In the genomic region with DNA sequence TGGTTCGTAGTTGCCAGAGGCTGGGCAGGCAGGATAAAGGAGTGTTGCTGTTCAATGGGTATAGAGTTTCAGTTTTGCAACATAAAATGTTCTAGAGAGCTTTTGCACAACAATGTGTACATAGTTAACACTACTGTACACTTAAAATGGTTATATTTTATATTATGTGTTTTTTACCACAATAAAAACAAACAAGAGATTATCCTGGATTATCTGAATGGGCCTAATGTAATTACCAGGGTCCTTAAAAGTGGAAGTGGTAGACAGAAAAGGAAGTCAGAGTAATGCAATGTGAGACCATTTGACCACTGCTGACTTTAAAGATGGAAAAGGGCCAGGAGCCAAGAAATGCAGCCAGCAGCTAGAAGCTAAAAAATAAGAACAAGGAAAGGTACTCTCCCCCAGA, we compare ENCODE assay signal across 17 cellular contexts.
DNase-seq lines count a peak whose midpoint lies in the region; TF ChIP-seq lines count a peak whose summit lies in the region.
"Had no signal": no experiment of that assay in that cellular context is flagged by ENCODE, and none has a peak within 500 bp of the region (broad histone marks: within the 10 kb centered on the region; RNA-seq: fewer than 3 reads in every experiment).

No MANE protein-coding gene starts in this region.

- H3K4me3 ChIP-seq in NB4 (ENCODE audit: low read depth, low read length), result no peak overlapping the region
- no peak overlapping the region for H3K4me3 ChIP-seq in adipocyte (ENCODE audit: low read length)
- no peak overlapping the region for H3K4me3 ChIP-seq in parathyroid adenoma (ENCODE audit: low read depth, low read length)
- H3K4me3 ChIP-seq in Caco-2 (ENCODE audit: low read depth, low read length), result no peak overlapping the region
- H3K4me3 ChIP-seq: testis had no signal

- DNase-seq in H4 (ENCODE audit: low spot score), result peak; percentile 62
- DNase-seq in NB4 (ENCODE audit: low read depth), result peak; percentile 68
- DNase-seq in adipocyte (ENCODE audit: low read depth), result peak; percentile 50
- no peak for DNase-seq in DMS 273 treated with DMSO at 0.1 percent for 48 hours (lab: John Stamatoyannopoulos, UW)
- DNase-seq in Caco-2, result no peak
- no peak for DNase-seq in D341Med (ENCODE audit: low spot score)
- no peak for DNase-seq in NCI-H2227 (lab: John Stamatoyannopoulos, UW; ENCODE audit: unreplicated experiment)
- DNase-seq: activated B cell treated with CpG ODN at 0.5 μM for 24 hours; activated CD8-positive, alpha-beta memory T cell treated with anti-CD3 and anti-CD28 coated beads, Interleukin-2, amount 50 U/mL, for 48 hours; CD8-positive, alpha-beta T cell; erythroblast; GOT3; MM.1S; NCI-H69; testis had no signal

- H3K36me3 ChIP-seq in adipocyte (ENCODE audit: control insufficient read depth, insufficient read depth, low read length, severe bottlenecking) (peaks cover 7% of the 10 kb centered on the region), parathyroid adenoma (ENCODE audit: control insufficient read depth, insufficient read depth, low read length) (no peaks in the 10 kb centered on the region), Caco-2 (ENCODE audit: control insufficient read depth, insufficient read depth, low read length) (no peaks in the 10 kb centered on the region)

- no peak overlapping the region for H2AFZ ChIP-seq in parathyroid adenoma

- H3K9me3 ChIP-seq in adipocyte (ENCODE audit: control insufficient read depth, low read length) (no peaks in the 10 kb centered on the region), parathyroid adenoma (ENCODE audit: control insufficient read depth, low read length) (no peaks in the 10 kb centered on the region), Caco-2 (no peaks in the 10 kb centered on the region)
- H3K9me3 ChIP-seq: testis had no signal

- H3K27ac Mint-ChIP-seq in Caco-2 (ENCODE audit: unreplicated experiment), result no peak overlapping the region
- H3K27ac Mint-ChIP-seq: activated B cell treated with CpG ODN at 0.5 μM for 24 hours; activated naive CD8-positive, alpha-beta T cell; CD8-positive, alpha-beta T cell had no signal

- no peaks in the 10 kb centered on the region for H3K27me3 Mint-ChIP-seq in Caco-2 (ENCODE audit: insufficient read depth, unreplicated experiment)
- H3K27me3 Mint-ChIP-seq: activated B cell treated with CpG ODN at 0.5 μM for 24 hours; activated naive CD8-positive, alpha-beta T cell had no signal

- H3K4me1 ChIP-seq in adipocyte (ENCODE audit: control insufficient read depth, insufficient read depth, low read length), result peaks cover 4% of the 10 kb centered on the region
- peaks cover 36% of the 10 kb centered on the region for H3K4me1 ChIP-seq in parathyroid adenoma
- 0 out of 2 replicates have a peak, but pooled peaks cover 3% of the 10 kb centered on the region for H3K4me1 ChIP-seq in Caco-2
- H3K4me1 ChIP-seq: testis had no signal

- no peak for TF ChIP-seq CTCF in NB4 (IDR thresholded peaks at IDR 0.05; ENCODE audit: low read depth, low read length)
- no peak for TF ChIP-seq CTCF in parathyroid adenoma (IDR thresholded peaks at IDR 0.05)
- no peak for TF ChIP-seq CTCF in Caco-2 (IDR thresholded peaks at IDR 0.05; ENCODE audit: insufficient read depth in 1 of 2, low read depth in 1 of 2, low read length in 1 of 2, severe bottlenecking in 1 of 2, unreplicated experiment in 1 of 2)

- no peak overlapping the region for H3K4me3 Mint-ChIP-seq in Caco-2 (ENCODE audit: unreplicated experiment)
- H3K4me3 Mint-ChIP-seq: activated B cell treated with CpG ODN at 0.5 μM for 24 hours; activated naive CD8-positive, alpha-beta T cell; CD8-positive, alpha-beta T cell had no signal

- no peak for TF ChIP-seq POLR2A in NB4 (IDR thresholded peaks at IDR 0.05; ENCODE audit: extremely low read depth, insufficient read length)

- H3K27me3 ChIP-seq in adipocyte (replicated peaks; ENCODE audit: control insufficient read depth, insufficient read depth, low read length) (no peaks in the 10 kb centered on the region), parathyroid adenoma (ENCODE audit: control insufficient read depth, insufficient read depth, low read length) (no peaks in the 10 kb centered on the region), Caco-2 (replicated peaks; ENCODE audit: control insufficient read depth, insufficient read depth, low read length) (no peaks in the 10 kb centered on the region)
- H3K27me3 ChIP-seq: testis had no signal

- intact Hi-C loops in Caco-2 (cut with micrococcal nuclease; ENCODE audit: unreplicated experiment), result no loop called here

- no peaks in the 10 kb centered on the region for H3K36me3 Mint-ChIP-seq in Caco-2 (ENCODE audit: insufficient read depth, unreplicated experiment)

- CTCF ChIA-PET in Caco-2 (lab: Charles Lee), result no interaction called here

- H3K9me3 Mint-ChIP-seq in Caco-2 (ENCODE audit: unreplicated experiment), result no peaks in the 10 kb centered on the region
- H3K9me3 Mint-ChIP-seq: activated B cell treated with CpG ODN at 0.5 μM for 24 hours; CD8-positive, alpha-beta T cell had no signal

- POLR2A ChIA-PET in Caco-2 (lab: Charles Lee), result no interaction called here

- no peak overlapping the region for H3K4me2 ChIP-seq in parathyroid adenoma (ENCODE audit: low read length)

- peaks cover 19% of the 10 kb centered on the region for H3K79me2 ChIP-seq in parathyroid adenoma

- no peaks in the 10 kb centered on the region for H3K4me1 Mint-ChIP-seq in Caco-2 (ENCODE audit: low read depth, unreplicated experiment)

- BruUV-seq in Caco-2 (replicated peaks; lab: Mats Ljungman, UMichigan), result no TSS peak

- no peak overlapping the region for H3K9ac ChIP-seq in adipocyte (ENCODE audit: low read length)
- no peak overlapping the region for H3K9ac ChIP-seq in parathyroid adenoma

- peak overlapping the region; percentile 15 for H3K27ac ChIP-seq in parathyroid adenoma
- H3K27ac ChIP-seq: testis had no signal

Comparison
In these comparisons a context has a peak if more than half of its experiments do, and no peak if none do; other contexts are left out.
1. DNase-seq: peak in H4 (single experiment), NB4 (single experiment) and adipocyte (single experiment); none in DMS 273 treated with DMSO at 0.1 percent for 48 hours (single experiment), Caco-2 (0 of 2), D341Med (single experiment) and NCI-H2227 (single experiment).